In the genomic region with DNA sequence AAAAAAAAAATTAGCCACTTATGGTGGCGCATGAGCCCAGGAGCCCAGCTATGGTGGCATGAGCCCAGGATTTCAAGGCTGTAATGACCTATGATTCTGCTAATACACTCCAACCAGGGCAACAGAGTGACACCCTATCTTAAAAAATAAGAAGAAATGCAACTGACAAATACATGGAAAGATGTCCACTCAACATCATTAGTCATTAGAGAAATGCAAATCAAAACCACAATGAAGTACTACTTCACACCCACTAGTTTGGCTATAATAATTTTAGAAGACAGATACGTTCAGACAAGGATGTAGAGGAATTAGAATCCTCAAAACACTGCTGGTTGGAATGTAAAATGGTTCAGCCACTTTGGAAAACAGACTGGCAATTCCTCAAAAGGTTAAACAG, we compare ENCODE assay signal across 1 cellular context.
A peak's percentile ranks its signal among the peaks of the same experiment; 100 is the strongest.
TF ChIP-seq lines count a peak whose summit lies in the region.

No MANE protein-coding gene starts in this region.

TF ChIP-seq in GM12878, 131 proteins besides CTCF, POLR2A, EP300 and RAD21 (continued from another document):
- TF ChIP-seq, protein P1, sequence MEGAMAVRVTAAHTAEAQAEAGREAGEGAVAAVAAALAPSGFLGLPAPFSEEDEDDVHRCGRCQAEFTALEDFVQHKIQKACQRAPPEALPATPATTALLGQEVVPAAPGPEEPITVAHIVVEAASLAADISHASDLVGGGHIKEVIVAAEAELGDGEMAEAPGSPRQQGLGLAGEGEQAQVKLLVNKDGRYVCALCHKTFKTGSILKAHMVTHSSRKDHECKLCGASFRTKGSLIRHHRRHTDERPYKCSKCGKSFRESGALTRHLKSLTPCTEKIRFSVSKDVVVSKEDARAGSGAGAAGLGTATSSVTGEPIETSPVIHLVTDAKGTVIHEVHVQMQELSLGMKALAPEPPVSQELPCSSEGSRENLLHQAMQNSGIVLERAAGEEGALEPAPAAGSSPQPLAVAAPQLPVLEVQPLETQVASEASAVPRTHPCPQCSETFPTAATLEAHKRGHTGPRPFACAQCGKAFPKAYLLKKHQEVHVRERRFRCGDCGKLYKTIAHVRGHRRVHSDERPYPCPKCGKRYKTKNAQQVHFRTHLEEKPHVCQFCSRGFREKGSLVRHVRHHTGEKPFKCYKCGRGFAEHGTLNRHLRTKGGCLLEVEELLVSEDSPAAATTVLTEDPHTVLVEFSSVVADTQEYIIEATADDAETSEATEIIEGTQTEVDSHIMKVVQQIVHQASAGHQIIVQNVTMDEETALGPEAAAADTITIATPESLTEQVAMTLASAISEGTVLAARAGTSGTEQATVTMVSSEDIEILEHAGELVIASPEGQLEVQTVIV (IDR thresholded peaks at IDR 0.05; ENCODE audit: borderline replicate concordance, partially characterized antibody) = no peak
- TF ChIP-seq ZNF24 (IDR thresholded peaks at IDR 0.05) (peak; percentile 73; the same call in 1 of the 2 replicates), HCFC1 (IDR thresholded peaks at IDR 0.05; ENCODE audit: low read length) (no peak), RFX5 (IDR thresholded peaks at IDR 0.05; ENCODE audit: low read depth, low read length) (no peak), ZSCAN29 (IDR thresholded peaks at IDR 0.05) (no peak), POLR2AphosphoS2 (IDR thresholded peaks at IDR 0.05; ENCODE audit: low read depth, low read length) (no peak), MLLT1 (IDR thresholded peaks at IDR 0.05) (no peak), PKNOX1 (IDR thresholded peaks at IDR 0.05) (peak; percentile 34; the same call in 1 of the 2 replicates), SMAD5 (IDR thresholded peaks at IDR 0.05; ENCODE audit: low read depth) (no peak), NR2C2 (IDR thresholded peaks at IDR 0.05; ENCODE audit: borderline replicate concordance, control insufficient read depth, insufficient read length, low read depth) (no peak), SRF (IDR thresholded peaks at IDR 0.05; ENCODE audit: low read depth in 2 of 2, low read length in 2 of 2) (no peak), RUNX3 (IDR thresholded peaks at IDR 0.05; ENCODE audit: low read length) (peak; percentile 61), IRF4 (IDR thresholded peaks at IDR 0.05; ENCODE audit: low read depth, low read length) (no peak), NFIC (IDR thresholded peaks at IDR 0.05; ENCODE audit: low read depth, low read length) (no peak), IKZF2 (IDR thresholded peaks at IDR 0.05) (no peak)
- TF ChIP-seq, protein P2, sequence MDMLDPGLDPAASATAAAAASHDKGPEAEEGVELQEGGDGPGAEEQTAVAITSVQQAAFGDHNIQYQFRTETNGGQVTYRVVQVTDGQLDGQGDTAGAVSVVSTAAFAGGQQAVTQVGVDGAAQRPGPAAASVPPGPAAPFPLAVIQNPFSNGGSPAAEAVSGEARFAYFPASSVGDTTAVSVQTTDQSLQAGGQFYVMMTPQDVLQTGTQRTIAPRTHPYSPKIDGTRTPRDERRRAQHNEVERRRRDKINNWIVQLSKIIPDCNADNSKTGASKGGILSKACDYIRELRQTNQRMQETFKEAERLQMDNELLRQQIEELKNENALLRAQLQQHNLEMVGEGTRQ (IDR thresholded peaks at IDR 0.05; ENCODE audit: borderline replicate concordance, low read depth, low read length) = no peak
